ENCODE assay signal across 15 cellular contexts in genomic region chr14:100880271-100881101, GRCh38. TPM values are rescaled to one million over a fixed set of nuclear protein-coding genes. Genes with fewer than 3 reads are reported as not detected.
A peak's percentile ranks its signal among the peaks of the same experiment; 100 is the strongest.
DNase-seq lines count a peak whose midpoint lies in the region; ATAC-seq and TF ChIP-seq lines count a peak whose summit lies in the region.
"Had no signal": no experiment of that assay in that cellular context is flagged by ENCODE, and none has a peak within 500 bp of the region (broad histone marks: within the 10 kb centered on the region; RNA-seq: fewer than 3 reads in every experiment).

No MANE protein-coding gene starts in this region.

- intact Hi-C loops in Right ventricle myocardium superior (cut with DNase I) (no loop called here), left cardiac atrium (cut with DNase I) (no loop called here), mucosa of descending colon (cut with DNase I, micrococcal nuclease) (no loop called here)

- peaks cover 1% of the 10 kb centered on the region for H3K27me3 Mint-ChIP-seq in progenitor cell of endocrine pancreas
- peaks cover 12 to 14% of the 10 kb centered on the region in 2 donors for H3K27me3 Mint-ChIP-seq in stimulated activated naive B cell treated with anti-CD40 and anti-IgM and Interleukin-4, amounts not matched to agents 10 μg/mL and 1 μg/mL and 100 μg/mL, for 72 hours
- H3K27me3 Mint-ChIP-seq: CD4-positive, CD25-positive, alpha-beta regulatory T cell had no signal

- no peak for ATAC-seq in Right ventricle myocardium superior (ENCODE audit: poor library complexity)
- ATAC-seq in left cardiac atrium = no peak
- peak; percentile 37 for ATAC-seq in mucosa of descending colon
- no peak for ATAC-seq in HG03460 (IDR thresholded peaks at IDR 0.05; ENCODE audit: unreplicated experiment)
- ATAC-seq in stimulated activated naive B cell treated with anti-CD40 and anti-IgM and Interleukin-4, amounts not matched to agents 10 μg/mL and 1 μg/mL and 100 μg/mL, for 72 hours (replicated peaks) = no peak
- ATAC-seq: HCT116 had no signal

- H3K36me3 Mint-ChIP-seq in progenitor cell of endocrine pancreas (ENCODE audit: insufficient read depth) = peaks cover 37% of the 10 kb centered on the region
- H3K36me3 Mint-ChIP-seq in stimulated activated naive B cell treated with anti-CD40 and anti-IgM and Interleukin-4, amounts not matched to agents 10 μg/mL and 1 μg/mL and 100 μg/mL, for 72 hours = no peaks in the 10 kb centered on the region
- H3K36me3 Mint-ChIP-seq: CD4-positive, CD25-positive, alpha-beta regulatory T cell had no signal

- H3K4me1 Mint-ChIP-seq in progenitor cell of endocrine pancreas (ENCODE audit: low read depth) = peaks cover 2% of the 10 kb centered on the region
- no peaks in the 10 kb centered on the region for H3K4me1 Mint-ChIP-seq in stimulated activated naive B cell treated with anti-CD40 and anti-IgM and Interleukin-4, amounts not matched to agents 10 μg/mL and 1 μg/mL and 100 μg/mL, for 72 hours
- H3K4me1 Mint-ChIP-seq: CD4-positive, CD25-positive, alpha-beta regulatory T cell had no signal

- H3K36me3 ChIP-seq in mucosa of descending colon (ENCODE audit: low read depth) = no peaks in the 10 kb centered on the region
- H3K36me3 ChIP-seq: BLaER1 treated with 17β-estradiol and CSF1 and Interleukin-3, amounts not matched to agents 10 nM and 100 nM had no signal

- H3K4me3 ChIP-seq in mucosa of descending colon = no peak overlapping the region
- H3K4me3 ChIP-seq: BLaER1 treated with 17β-estradiol and CSF1 and Interleukin-3, amounts not matched to agents 10 nM and 100 nM; GM23248 had no signal

- H3K4me3 Mint-ChIP-seq in progenitor cell of endocrine pancreas (ENCODE audit: low read depth) = no peak overlapping the region
- no peak overlapping the region for H3K4me3 Mint-ChIP-seq in stimulated activated naive B cell treated with anti-CD40 and anti-IgM and Interleukin-4, amounts not matched to agents 10 μg/mL and 1 μg/mL and 100 μg/mL, for 72 hours
- H3K4me3 Mint-ChIP-seq: CD4-positive, CD25-positive, alpha-beta regulatory T cell had no signal

- TF ChIP-seq CTCF in mucosa of descending colon (IDR thresholded peaks at IDR 0.05) (no peak), progenitor cell of endocrine pancreas (IDR thresholded peaks at IDR 0.05; ENCODE audit: unreplicated experiment) (no peak)

- H3K27ac Mint-ChIP-seq in progenitor cell of endocrine pancreas = peak overlapping the region; percentile 22
- no peak overlapping the region for H3K27ac Mint-ChIP-seq in stimulated activated naive B cell treated with anti-CD40 and anti-IgM and Interleukin-4, amounts not matched to agents 10 μg/mL and 1 μg/mL and 100 μg/mL, for 72 hours

- peaks cover 25% of the 10 kb centered on the region for H3K9me3 Mint-ChIP-seq in progenitor cell of endocrine pancreas (ENCODE audit: low read depth)
- H3K9me3 Mint-ChIP-seq in stimulated activated naive B cell treated with anti-CD40 and anti-IgM and Interleukin-4, amounts not matched to agents 10 μg/mL and 1 μg/mL and 100 μg/mL, for 72 hours = peaks cover 8 to 12% of the 10 kb centered on the region in 2 donors

- peak; percentile 30 for DNase-seq in Right ventricle myocardium superior
- no peak for DNase-seq in left cardiac atrium
- peak; percentile 65 for DNase-seq in cerebellum (ENCODE audit: low spot score)
- DNase-seq in mucosa of descending colon = peak in 1 of 3 donors; percentile 34
- DNase-seq in progenitor cell of endocrine pancreas (ENCODE audit: low spot score, unreplicated experiment) = no peak
- no peak for DNase-seq in stimulated activated naive B cell treated with anti-CD40 and anti-IgM and Interleukin-4, amounts not matched to agents 10 μg/mL and 1 μg/mL and 100 μg/mL, for 72 hours
- DNase-seq in AG08396 (ENCODE audit: low spot score) = no peak
- DNase-seq: 8988T; CD4-positive, CD25-positive, alpha-beta regulatory T cell; DMS53; GM23248 had no signal

- H3K4me1 ChIP-seq in mucosa of descending colon (ENCODE audit: low read depth) = no peaks in the 10 kb centered on the region

- H3K9me3 ChIP-seq in mucosa of descending colon = no peaks in the 10 kb centered on the region

RNA-seq across cellular contexts. Expression of gene RTL1, which starts 23.0 kb away (rescaled TPM):
- total RNA-seq in Right ventricle myocardium superior (not detected), left cardiac atrium (not detected), cerebellum (under 0.01 TPM), mucosa of descending colon (not detected), progenitor cell of endocrine pancreas (159 and 161 TPM in 2 replicates)
- total RNA-seq: CD4-positive, CD25-positive, alpha-beta regulatory T cell; GM23248; HT-29 had no signal

RNA-seq across cellular contexts. Expression of gene MEG3, which starts 54.6 kb away (rescaled TPM):
- total RNA-seq in Right ventricle myocardium superior (24.7 TPM), left cardiac atrium (10 to 100 TPM; 24.7 to 26.3 TPM), cerebellum (580 TPM), mucosa of descending colon (10 to 100 TPM; 13.8 to 32.2 (median 16.4) TPM), progenitor cell of endocrine pancreas (31.0 and 32.3 TPM in 2 replicates)
- total RNA-seq: HT-29 had no signal

Comparison
In these comparisons a context has a peak if more than half of its experiments do, and no peak if none do; other contexts are left out.
1. DNase-seq: peak in Right ventricle myocardium superior (single experiment) and cerebellum (single experiment); none in left cardiac atrium (single experiment), progenitor cell of endocrine pancreas (single experiment), stimulated activated naive B cell treated with anti-CD40 and anti-IgM and Interleukin-4, amounts not matched to agents 10 μg/mL and 1 μg/mL and 100 μg/mL, for 72 hours (single experiment) and AG08396 (single experiment).
2. RNA of gene RTL1, which starts 23.0 kb away (total RNA-seq): 159 to 161 TPM in progenitor cell of endocrine pancreas; not detected in Right ventricle myocardium superior (single experiment), not detected in left cardiac atrium, under 0.01 TPM in cerebellum (single experiment) and not detected in mucosa of descending colon; every median in the first group is over 100 times any median in the second.
3. RNA of gene MEG3, which starts 54.6 kb away (total RNA-seq): 580 TPM in cerebellum (single experiment); 31.0 to 32.3 TPM in progenitor cell of endocrine pancreas, 24.7 to 26.3 TPM in left cardiac atrium, 24.7 TPM in Right ventricle myocardium superior (single experiment) and 13.8 to 32.2 TPM in mucosa of descending colon; every median in the first group is over 10 times any median in the second.